12 cellular contexts compared by ENCODE assay signal in the genomic region with DNA sequence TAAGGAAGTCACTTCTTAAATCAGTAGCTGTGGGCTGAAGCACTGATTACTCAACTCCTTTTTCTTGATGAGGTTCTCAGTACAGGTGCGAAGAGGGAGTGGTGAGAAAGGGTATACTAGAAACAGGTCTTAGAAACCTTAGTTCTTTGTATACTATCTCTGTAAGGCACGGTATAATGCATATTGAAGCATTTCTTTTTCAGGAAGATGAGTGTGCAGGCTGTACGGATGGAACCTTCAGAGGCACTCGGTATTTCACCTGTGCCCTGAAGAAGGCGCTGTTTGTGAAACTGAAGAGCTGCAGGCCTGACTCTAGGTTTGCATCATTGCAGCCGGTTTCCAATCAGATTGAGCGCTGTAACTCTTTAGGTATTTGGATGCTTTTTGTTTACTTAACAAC. TPM values are rescaled to one million over a fixed set of nuclear protein-coding genes. Genes with fewer than 3 reads are reported as not detected.
DNase-seq lines count a peak whose midpoint lies in the region; ATAC-seq lines count a peak whose summit lies in the region.
"Had no signal": no experiment of that assay in that cellular context is flagged by ENCODE, and none has a peak within 500 bp of the region (broad histone marks: within the 10 kb centered on the region; RNA-seq: fewer than 3 reads in every experiment).

No MANE protein-coding gene starts in this region.

- H3K9me3 Mint-ChIP-seq in CD4-positive, CD25-positive, alpha-beta regulatory T cell: no peaks in the 10 kb centered on the region
- H3K9me3 Mint-ChIP-seq in activated T-helper 2 cell treated with anti-CD3 and anti-CD28 coated beads, Interferon-gamma antibody, Interleukin-2, Interleukin-4, amounts not matched to agents 10 μg/mL and 5 μg/mL and 100 μg/mL, durations not matched to agents 14 hours and 24 hours and 36 hours: no peaks in the 10 kb centered on the region

- ATAC-seq in CD4-positive, CD25-positive, alpha-beta regulatory T cell (ENCODE audit: low read depth in 2 of 2): peak; percentile 63 to 67
- no peak for ATAC-seq in GM21825 (IDR thresholded peaks at IDR 0.05; ENCODE audit: unreplicated experiment)
- ATAC-seq: gastroesophageal sphincter had no signal

- H3K9me2 ChIP-seq in GM23248 (ENCODE audit: insufficient read depth): no peaks in the 10 kb centered on the region

- no peak overlapping the region for H3K4me2 ChIP-seq in GM23248 (ENCODE audit: unreplicated experiment)

- peaks cover 54 to 83% (median 66%) of the 10 kb centered on the region in 4 donors for H3K4me1 Mint-ChIP-seq in CD4-positive, CD25-positive, alpha-beta regulatory T cell
- peaks cover 46% of the 10 kb centered on the region for H3K4me1 Mint-ChIP-seq in activated T-helper 2 cell treated with anti-CD3 and anti-CD28 coated beads, Interferon-gamma antibody, Interleukin-2, Interleukin-4, amounts not matched to agents 10 μg/mL and 5 μg/mL and 100 μg/mL, durations not matched to agents 14 hours and 24 hours and 36 hours (ENCODE audit: low read depth)

- DNase-seq in CD4-positive, CD25-positive, alpha-beta regulatory T cell: peak in 2 of 3 donors; percentile 48 to 54
- DNase-seq in GM23248 (peak; percentile 22), iPS-NIHi11 (ENCODE audit: low spot score) (peak; percentile 48), NCI-H748 treated with DMSO at 0.1 percent for 48 hours (lab: John Stamatoyannopoulos, UW) (no peak), COLO829 (ENCODE audit: low spot score) (no peak), DMS79 treated with DMSO at 0.1 percent for 48 hours (lab: John Stamatoyannopoulos, UW) (no peak)
- no peak for DNase-seq in activated T-helper 2 cell treated with anti-CD3 and anti-CD28 coated beads, Interferon-gamma antibody, Interleukin-2, Interleukin-4, amounts not matched to agents 10 μg/mL and 5 μg/mL and 100 μg/mL, durations not matched to agents 14 hours and 24 hours and 36 hours (ENCODE audit: low spot score)
- DNase-seq: cerebellar nuclear complex, NCI-H2227 treated with DMSO at 0.1 percent for 48 hours had no signal

- H3K4me3 ChIP-seq in CD4-positive, CD25-positive, alpha-beta regulatory T cell (ENCODE audit: low read depth, low read length): peak overlapping the region; percentile 80
- no peak overlapping the region for H3K4me3 ChIP-seq in GM23248
- H3K4me3 ChIP-seq: gastroesophageal sphincter, SJSA1 had no signal

- peak overlapping the region; percentile 71 for H3K27ac ChIP-seq in CD4-positive, CD25-positive, alpha-beta regulatory T cell (ENCODE audit: insufficient read depth, low read length, poor library complexity, severe bottlenecking)
- H3K27ac ChIP-seq in GM23248: no peak overlapping the region
- H3K27ac ChIP-seq: gastroesophageal sphincter, SJSA1 had no signal

- intact Hi-C loops in activated T-helper 2 cell treated with anti-CD3 and anti-CD28 coated beads, Interferon-gamma antibody, Interleukin-2, Interleukin-4, amounts not matched to agents 10 μg/mL and 5 μg/mL and 100 μg/mL, durations not matched to agents 14 hours and 24 hours and 36 hours (cut with micrococcal nuclease): loop anchor here (2.0 kb wide), 1 partner anchor 36 kb away; no protein-coding TSS in a partner anchor

- H3F3A ChIP-seq in GM23248 (ENCODE audit: insufficient read depth): no peaks in the 10 kb centered on the region

- WGBS in GM23248 (ENCODE audit: low coverage in 1 of 2, low lambda C conversion rate in 2 of 2, missing lambda C conversion rate in 2 of 2), 2 experiments: 81 to 87% methylated on average over 7 of the region's 7 CpGs

- H3K4me1 ChIP-seq in CD4-positive, CD25-positive, alpha-beta regulatory T cell (ENCODE audit: control insufficient read depth, insufficient read depth, low read length, poor library complexity, severe bottlenecking): peaks cover 40% of the 10 kb centered on the region
- H3K4me1 ChIP-seq in GM23248 (ENCODE audit: insufficient read depth): no peaks in the 10 kb centered on the region
- H3K4me1 ChIP-seq: gastroesophageal sphincter, SJSA1 had no signal

- no peak overlapping the region for H2AFZ ChIP-seq in GM23248

- H3K36me3 Mint-ChIP-seq in CD4-positive, CD25-positive, alpha-beta regulatory T cell: peaks cover 63% of the 10 kb centered on the region
- peaks cover 84% of the 10 kb centered on the region for H3K36me3 Mint-ChIP-seq in activated T-helper 2 cell treated with anti-CD3 and anti-CD28 coated beads, Interferon-gamma antibody, Interleukin-2, Interleukin-4, amounts not matched to agents 10 μg/mL and 5 μg/mL and 100 μg/mL, durations not matched to agents 14 hours and 24 hours and 36 hours (ENCODE audit: low read depth)

- peak overlapping the region; percentile 73 to 84 (median 78) for H3K4me3 Mint-ChIP-seq in CD4-positive, CD25-positive, alpha-beta regulatory T cell
- peak overlapping the region; percentile 27 for H3K4me3 Mint-ChIP-seq in activated T-helper 2 cell treated with anti-CD3 and anti-CD28 coated beads, Interferon-gamma antibody, Interleukin-2, Interleukin-4, amounts not matched to agents 10 μg/mL and 5 μg/mL and 100 μg/mL, durations not matched to agents 14 hours and 24 hours and 36 hours (ENCODE audit: low read depth)

- peaks cover 82% of the 10 kb centered on the region for H3K36me3 ChIP-seq in CD4-positive, CD25-positive, alpha-beta regulatory T cell (ENCODE audit: control insufficient read depth, insufficient read depth, low read length)
- H3K36me3 ChIP-seq in GM23248 (ENCODE audit: low read depth): peaks cover 43% of the 10 kb centered on the region

- H3K79me2 ChIP-seq in GM23248 (ENCODE audit: insufficient read depth): peaks cover 4% of the 10 kb centered on the region

- in situ Hi-C loops in GM23248 (cut with MboI): no loop called here

- H3K27ac Mint-ChIP-seq in CD4-positive, CD25-positive, alpha-beta regulatory T cell: peak overlapping the region; percentile 92 to 94 (median 94)
- H3K27ac Mint-ChIP-seq in activated T-helper 2 cell treated with anti-CD3 and anti-CD28 coated beads, Interferon-gamma antibody, Interleukin-2, Interleukin-4, amounts not matched to agents 10 μg/mL and 5 μg/mL and 100 μg/mL, durations not matched to agents 14 hours and 24 hours and 36 hours: peak overlapping the region; percentile 84

- H4K20me1 ChIP-seq in GM23248 (ENCODE audit: insufficient read depth): no peaks in the 10 kb centered on the region

- no peak overlapping the region for H3K9ac ChIP-seq in GM23248

- no peaks in the 10 kb centered on the region for H3K27me3 Mint-ChIP-seq in CD4-positive, CD25-positive, alpha-beta regulatory T cell
- H3K27me3 Mint-ChIP-seq in activated T-helper 2 cell treated with anti-CD3 and anti-CD28 coated beads, Interferon-gamma antibody, Interleukin-2, Interleukin-4, amounts not matched to agents 10 μg/mL and 5 μg/mL and 100 μg/mL, durations not matched to agents 14 hours and 24 hours and 36 hours (ENCODE audit: low read depth): no peaks in the 10 kb centered on the region

- no peaks in the 10 kb centered on the region for H3K9me3 ChIP-seq in CD4-positive, CD25-positive, alpha-beta regulatory T cell (ENCODE audit: control insufficient read depth in 2 of 2, low read length in 2 of 2)
- no peaks in the 10 kb centered on the region for H3K9me3 ChIP-seq in GM23248 (ENCODE audit: low read depth)
- H3K9me3 ChIP-seq: gastroesophageal sphincter, SJSA1 had no signal

- H3K27me3 ChIP-seq in CD4-positive, CD25-positive, alpha-beta regulatory T cell (ENCODE audit: control insufficient read depth, insufficient read depth, low read length): no peaks in the 10 kb centered on the region
- H3K27me3 ChIP-seq in GM23248 (replicated peaks; ENCODE audit: insufficient read depth): no peaks in the 10 kb centered on the region
- H3K27me3 ChIP-seq: gastroesophageal sphincter, SJSA1 had no signal

RNA-seq across cellular contexts. Expression of gene CYLD, which starts 39.2 kb away (rescaled TPM):
- 425 TPM for total RNA-seq in CD4-positive, CD25-positive, alpha-beta regulatory T cell
- 100 to 1,000 TPM; 161 to 211 (median 169) TPM for polyA plus RNA-seq in CD4-positive, CD25-positive, alpha-beta regulatory T cell
- 32.6 and 46.5 TPM in 2 replicates for total RNA-seq in GM23248 (2014; rRNA removed; shearing (Covaris generic))
- polyA plus RNA-seq in GM23248 (2016; fragmentation: Nextera tagmentation; extraction: Ambion mirVana): 21.7 and 22.4 TPM in 2 replicates
- 189 and 201 TPM in 2 replicates for total RNA-seq in activated T-helper 2 cell treated with anti-CD3 and anti-CD28 coated beads, Interferon-gamma antibody, Interleukin-2, Interleukin-4, amounts not matched to agents 10 μg/mL and 5 μg/mL and 100 μg/mL, durations not matched to agents 14 hours and 24 hours and 36 hours

Comparison
In these comparisons a context has a peak if more than half of its experiments do, and no peak if none do; other contexts are left out.
1. DNase-seq: peak in CD4-positive, CD25-positive, alpha-beta regulatory T cell (2 of 3), GM23248 (single experiment) and iPS-NIHi11 (single experiment); none in activated T-helper 2 cell treated with anti-CD3 and anti-CD28 coated beads, Interferon-gamma antibody, Interleukin-2, Interleukin-4, amounts not matched to agents 10 μg/mL and 5 μg/mL and 100 μg/mL, durations not matched to agents 14 hours and 24 hours and 36 hours (single experiment), NCI-H748 treated with DMSO at 0.1 percent for 48 hours (single experiment), COLO829 (single experiment) and DMS79 treated with DMSO at 0.1 percent for 48 hours (single experiment).